Comparison of ENCODE assay signal across 26 cellular contexts in the genomic region with DNA sequence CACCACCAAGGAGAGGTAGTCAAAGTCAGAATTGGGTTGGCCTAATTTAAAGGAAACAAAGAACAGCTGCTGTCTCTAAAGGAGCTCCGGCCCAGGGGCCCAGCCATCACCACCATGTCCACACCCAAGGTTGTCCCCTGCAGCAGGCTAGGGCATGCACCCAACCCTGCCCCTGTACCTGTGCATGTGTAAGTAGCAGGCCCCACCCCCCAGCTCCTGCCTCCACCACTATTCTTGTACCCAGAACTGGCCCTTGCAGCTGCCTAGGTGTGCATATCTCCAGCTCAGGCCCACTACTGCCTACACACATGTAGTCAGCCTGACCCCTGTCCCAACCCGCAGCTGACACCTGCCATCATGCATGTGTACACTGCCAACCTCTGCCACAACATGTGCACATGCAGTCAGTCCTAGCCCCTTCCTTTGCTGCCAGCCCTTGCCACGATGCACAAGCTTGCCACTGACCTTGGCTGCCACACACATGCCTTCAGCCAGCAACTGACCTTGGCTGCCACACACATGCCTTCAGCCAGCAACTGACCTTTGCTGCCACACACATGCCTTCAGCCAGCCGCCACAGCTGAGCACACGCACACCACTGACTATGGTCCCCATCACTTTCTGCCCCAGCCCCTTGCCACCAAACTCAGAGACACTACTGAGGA. TPM values are rescaled to one million over a fixed set of nuclear protein-coding genes. Genes with fewer than 3 reads are reported as not detected.
"Had no signal": no experiment of that assay in that cellular context is flagged by ENCODE, and none has a peak within 500 bp of the region (broad histone marks: within the 10 kb centered on the region; RNA-seq: fewer than 3 reads in every experiment).

No MANE protein-coding gene starts in this region.

- H3K4me3 Mint-ChIP-seq: dendritic cell treated with granulocyte-macrophage colony-stimulating factor and Interleukin-4, amounts not matched to agents 40 ng/mL and 50 ng/mL, for 4 days; effector memory CD8-positive, alpha-beta T cell; natural killer cell treated with Interleukin-12 subunit alpha and Interleukin-12 subunit beta and Interleukin-15 and Interleukin-18, amount 100 ng/mL, for 72 hours; neural progenitor cell had no signal

- H3K9ac ChIP-seq: neural progenitor cell, parathyroid adenoma had no signal

- H3K27ac ChIP-seq: epithelial cell of prostate, esophagus muscularis mucosa, gastrocnemius medialis, left lung, neural progenitor cell, parathyroid adenoma, prostate gland, sigmoid colon, skin epidermis, stomach, thoracic aorta, transverse colon had no signal

- H3K27me3 ChIP-seq: esophagus muscularis mucosa, gastrocnemius medialis, left lung, neural progenitor cell, sigmoid colon, stomach, transverse colon had no signal

- H3K4me1 Mint-ChIP-seq: neural progenitor cell had no signal

- H3K36me3 ChIP-seq: esophagus muscularis mucosa, gastrocnemius medialis, left lung, neural progenitor cell, prostate gland, sigmoid colon, stomach, thoracic aorta, transverse colon had no signal

- H3K27ac Mint-ChIP-seq: dendritic cell treated with granulocyte-macrophage colony-stimulating factor and Interleukin-4, amounts not matched to agents 40 ng/mL and 50 ng/mL, for 4 days; effector memory CD8-positive, alpha-beta T cell; natural killer cell treated with Interleukin-12 subunit alpha and Interleukin-12 subunit beta and Interleukin-15 and Interleukin-18, amount 100 ng/mL, for 72 hours; neural progenitor cell had no signal

- ATAC-seq: effector memory CD8-positive, alpha-beta T cell; gastrocnemius medialis; left lung had no signal

- H3K9me3 ChIP-seq: gastrocnemius medialis, prostate gland, sigmoid colon, thoracic aorta, transverse colon had no signal

- H3K4me1 ChIP-seq: gastrocnemius medialis, left lung, neural progenitor cell, parathyroid adenoma, prostate gland, sigmoid colon, stomach, transverse colon had no signal

- H3K27me3 Mint-ChIP-seq: dendritic cell treated with granulocyte-macrophage colony-stimulating factor and Interleukin-4, amounts not matched to agents 40 ng/mL and 50 ng/mL, for 4 days; effector memory CD8-positive, alpha-beta T cell; natural killer cell treated with Interleukin-12 subunit alpha and Interleukin-12 subunit beta and Interleukin-15 and Interleukin-18, amount 100 ng/mL, for 72 hours had no signal

- DNase-seq: cerebellar nuclear complex; effector memory CD8-positive, alpha-beta T cell; gastrocnemius medialis; hippocampal formation; kidney glomerular epithelial cell; left lung; mesenchymal stem cell; midbrain; occipital lobe; sigmoid colon; stimulated activated CD4-positive, alpha-beta T cell treated with anti-CD3 and anti-CD28 coated beads, Interleukin-12 subunit alpha, Interleukin-12 subunit beta, amount 100 ng/mL, for 4 hours; stimulated activated naive CD4-positive, alpha-beta T cell; stomach; substantia nigra; transverse colon had no signal

- H3K36me3 Mint-ChIP-seq: natural killer cell treated with Interleukin-12 subunit alpha and Interleukin-12 subunit beta and Interleukin-15 and Interleukin-18, amount 100 ng/mL, for 72 hours had no signal

- H3K4me3 ChIP-seq: esophagus muscularis mucosa, gastrocnemius medialis, left lung, lung, neural progenitor cell, prostate gland, sigmoid colon, skin epidermis, stomach, thoracic aorta, transverse colon had no signal

- FAIRE-seq: colon had no signal

RNA-seq across cellular contexts. Expression of a gene that starts 39.7 kb away (rescaled TPM):
- total RNA-seq: natural killer cell treated with Interleukin-12 subunit alpha and Interleukin-12 subunit beta and Interleukin-15 and Interleukin-18, amount 100 ng/mL, for 72 hours had no signal
